12 cellular contexts compared by ENCODE assay signal in the genomic region with DNA sequence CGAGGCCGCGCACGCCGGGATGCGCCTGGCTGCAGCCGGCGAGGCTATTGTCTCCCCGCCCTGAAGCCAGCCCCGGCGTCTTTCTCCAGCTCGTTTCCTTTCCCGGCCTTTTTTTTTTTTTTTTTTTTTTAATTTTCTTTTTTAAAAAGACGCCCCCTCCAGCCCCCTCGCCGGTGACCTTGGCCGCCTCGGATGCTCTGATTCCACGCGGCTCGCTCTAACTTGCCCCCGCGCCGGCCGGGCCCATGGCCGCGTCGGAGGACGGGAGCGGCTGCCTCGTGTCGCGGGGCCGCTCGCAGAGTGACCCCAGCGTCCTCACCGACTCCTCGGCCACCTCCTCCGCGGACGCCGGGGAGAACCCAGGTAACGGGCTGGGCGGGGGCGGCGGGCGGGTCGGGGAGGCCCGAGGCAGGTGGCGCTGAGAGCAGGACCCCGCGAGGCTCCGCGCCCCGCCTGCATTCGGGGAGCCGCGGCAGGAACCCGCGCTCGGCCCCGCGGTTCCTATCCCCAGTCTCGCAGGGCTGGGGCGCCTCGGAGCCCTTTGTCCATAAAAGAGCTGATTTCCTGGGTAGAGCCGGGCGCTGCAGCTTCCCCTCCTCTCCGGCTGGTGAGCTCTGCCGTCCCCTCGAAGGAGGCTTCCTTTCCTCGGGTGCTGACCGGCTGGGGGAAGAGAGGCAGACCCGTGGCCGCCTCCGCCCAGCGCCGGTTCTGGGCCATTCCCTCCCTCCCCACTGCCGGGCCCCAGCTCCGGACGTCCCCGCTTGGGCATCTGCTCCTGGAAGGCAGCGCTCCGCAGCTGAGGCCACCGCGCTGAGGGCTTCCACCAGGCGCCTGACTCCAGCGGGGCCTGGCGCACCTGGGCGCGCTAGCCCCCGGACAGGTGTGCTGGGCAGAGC. TPM values are rescaled to one million over a fixed set of nuclear protein-coding genes. Genes with fewer than 3 reads are reported as not detected.
A peak's percentile ranks its signal among the peaks of the same experiment; 100 is the strongest.
DNase-seq lines count a peak whose midpoint lies in the region; TF ChIP-seq lines count a peak whose summit lies in the region.
"Had no signal": no experiment of that assay in that cellular context is flagged by ENCODE, and none has a peak within 500 bp of the region (broad histone marks: within the 10 kb centered on the region; RNA-seq: fewer than 3 reads in every experiment).

No MANE protein-coding gene starts in this region.

- H2AFZ ChIP-seq in mesenchymal stem cell (ENCODE audit: low read depth, low read length) = peak overlapping the region; percentile 14

- no peak overlapping the region for H3K4ac ChIP-seq in mesenchymal stem cell (ENCODE audit: low read depth in 1 of 2, low read length in 2 of 2)

- 92% methylated on average over 69 of the region's 92 CpGs for WGBS in mesenchymal stem cell

- H3K18ac ChIP-seq in mesenchymal stem cell (ENCODE audit: low read depth in 1 of 2, low read length in 2 of 2) = no peak overlapping the region

- no peak overlapping the region for H3K14ac ChIP-seq in mesenchymal stem cell (ENCODE audit: low read length in 2 of 2)

- H3K9ac ChIP-seq in mesenchymal stem cell (ENCODE audit: low read length) = no peak overlapping the region

- H3K4me2 ChIP-seq in mesenchymal stem cell (ENCODE audit: low read length, poor library complexity, severe bottlenecking) = no peak overlapping the region

- H2BK15ac ChIP-seq in mesenchymal stem cell (ENCODE audit: low read depth, poor library complexity, severe bottlenecking) = no peak overlapping the region

- H3K27me3 ChIP-seq in mesenchymal stem cell (ENCODE audit: control insufficient read depth in 1 of 2, insufficient read depth in 1 of 2, low read length in 2 of 2) = peaks cover 0 to 77% of the 10 kb centered on the region in 2 experiments

- H2AK5ac ChIP-seq in mesenchymal stem cell (ENCODE audit: low read length, severe bottlenecking) = no peak overlapping the region

- TF ChIP-seq CTCF in foreskin fibroblast (IDR thresholded peaks at IDR 0.05; ENCODE audit: low read depth, low read length) = no peak

- H3K23ac ChIP-seq in mesenchymal stem cell (ENCODE audit: low read length in 2 of 2) = no peak overlapping the region

- no peak overlapping the region for H4K91ac ChIP-seq in mesenchymal stem cell (ENCODE audit: low read length)

- no peak overlapping the region for H4K8ac ChIP-seq in mesenchymal stem cell (ENCODE audit: low read length)

- H2BK5ac ChIP-seq in mesenchymal stem cell (ENCODE audit: low read depth, low read length, poor library complexity, severe bottlenecking) = no peak overlapping the region

- H2BK120ac ChIP-seq in mesenchymal stem cell (ENCODE audit: low read depth, low read length) = no peak overlapping the region

- H3K4me3 ChIP-seq in foreskin fibroblast (ENCODE audit: low read depth in 1 of 2, low read length in 2 of 2) = no peak overlapping the region
- H3K4me3 ChIP-seq in mesenchymal stem cell (ENCODE audit: insufficient read depth in 1 of 2, low read depth in 1 of 2, low read length in 2 of 2) = no peak overlapping the region

- no peaks in the 10 kb centered on the region for H3K4me1 ChIP-seq in mesenchymal stem cell (ENCODE audit: control insufficient read depth, insufficient read depth, low read depth, low read length)

- no peaks in the 10 kb centered on the region for H3K79me1 ChIP-seq in mesenchymal stem cell (replicated peaks; ENCODE audit: low read length, poor library complexity, severe bottlenecking)

- H3K36me3 ChIP-seq in mesenchymal stem cell (ENCODE audit: control insufficient read depth in 1 of 2, insufficient read depth in 2 of 2, low read depth in 1 of 2, low read length in 2 of 2) = no peaks in the 10 kb centered on the region

- peak; percentile 28 for DNase-seq in AG08396 (ENCODE audit: low spot score)
- peak; percentile 83 for DNase-seq in NCI-H1105 (lab: John Stamatoyannopoulos, UW)
- DNase-seq in foreskin fibroblast = peak; percentile 3
- DNase-seq in mesenchymal stem cell = no peak
- no peak for DNase-seq in stimulated activated CD4-positive, alpha-beta T cell treated with anti-CD3 and anti-CD28 coated beads, Interleukin-4, amount 100 ng/mL, for 1 hour
- no peak for DNase-seq in NOMO-1 (lab: John Stamatoyannopoulos, UW; ENCODE audit: unreplicated experiment in 2 of 2)
- no peak for DNase-seq in NCI-H524 treated with DMSO at 0.1 percent for 48 hours (lab: John Stamatoyannopoulos, UW)
- DNase-seq in activated CD8-positive, alpha-beta memory T cell treated with anti-CD3 and anti-CD28 coated beads for 24 hours = no peak
- DNase-seq: activated T-cell treated with anti-CD3 and anti-CD28 coated beads, Interleukin-2, amount 50 U/mL, for 24 hours; RPMI8226 had no signal

- H3K9me3 ChIP-seq in mesenchymal stem cell (ENCODE audit: control insufficient read depth, low read length) = no peaks in the 10 kb centered on the region

- no peak overlapping the region for H2BK12ac ChIP-seq in mesenchymal stem cell (ENCODE audit: low read length in 2 of 2)

- no peak overlapping the region for H3K27ac ChIP-seq in mesenchymal stem cell (ENCODE audit: low read length, poor library complexity, severe bottlenecking)

RNA-seq across cellular contexts. Expression of gene PHACTR3, which starts 0.7 kb away (rescaled TPM):
- not detected for polyA plus RNA-seq in mesenchymal stem cell (2013, experiment 1 of 2)
- not detected for polyA plus RNA-seq in mesenchymal stem cell (2013, experiment 2 of 2)
- polyA plus RNA-seq: BJ, fibroblast of lung had no signal

Comparison
In these comparisons a context has a peak if more than half of its experiments do, and no peak if none do; other contexts are left out.
1. DNase-seq: peak in AG08396 (single experiment), NCI-H1105 (single experiment) and foreskin fibroblast (2 of 2); none in mesenchymal stem cell (single experiment), stimulated activated CD4-positive, alpha-beta T cell treated with anti-CD3 and anti-CD28 coated beads, Interleukin-4, amount 100 ng/mL, for 1 hour (single experiment), NOMO-1 (0 of 2), NCI-H524 treated with DMSO at 0.1 percent for 48 hours (single experiment) and activated CD8-positive, alpha-beta memory T cell treated with anti-CD3 and anti-CD28 coated beads for 24 hours (single experiment).